ENCODE assay signal across 10 cellular contexts in genomic region chr7:107505997-107506682, GRCh38. TPM values are rescaled to one million over a fixed set of nuclear protein-coding genes. Genes with fewer than 3 reads are reported as not detected.
DNase-seq lines count a peak whose midpoint lies in the region; ATAC-seq and TF ChIP-seq lines count a peak whose summit lies in the region.
"Had no signal": no experiment of that assay in that cellular context is flagged by ENCODE, and none has a peak within 500 bp of the region (broad histone marks: within the 10 kb centered on the region; RNA-seq: fewer than 3 reads in every experiment).

No MANE protein-coding gene starts in this region.

- POLR2A ChIA-PET in PC-3 (lab: Charles Lee; ENCODE audit: unreplicated experiment) = no interaction called here
- POLR2A ChIA-PET in CD8-positive, alpha-beta T cell (lab: Charles Lee) = interaction anchor here (0.8 kb wide), 1 partner anchor 8 kb away, joined by 4 read pairs; no protein-coding TSS in a partner anchor

- H3K9me3 ChIP-seq in left ventricle myocardium inferior (replicated peaks) (no peaks in the 10 kb centered on the region), PC-3 (ENCODE audit: low read length) (no peaks in the 10 kb centered on the region)
- H3K9me3 ChIP-seq in CD8-positive, alpha-beta T cell (ENCODE audit: low read length) = no peaks in the 10 kb centered on the region

- peak; percentile 60 for ATAC-seq in Right ventricle myocardium superior (ENCODE audit: poor library complexity)
- peak; percentile 68 for ATAC-seq in PC-3
- no peak for ATAC-seq in sciatic nerve
- ATAC-seq in CD8-positive, alpha-beta T cell = no peak
- ATAC-seq: SK-N-SH treated with all-trans-retinoic acid at 6 μM for 48 hours had no signal

- H3K36me3 ChIP-seq in left ventricle myocardium inferior (no peaks in the 10 kb centered on the region), PC-3 (ENCODE audit: low read depth, low read length) (no peaks in the 10 kb centered on the region), urinary bladder (ENCODE audit: insufficient read depth) (no peaks in the 10 kb centered on the region)
- no peaks in the 10 kb centered on the region for H3K36me3 ChIP-seq in CD8-positive, alpha-beta T cell (ENCODE audit: insufficient read depth, low read length)

- H3K27me3 ChIP-seq in left ventricle myocardium inferior (ENCODE audit: low read depth) (no peaks in the 10 kb centered on the region), PC-3 (ENCODE audit: low read length) (no peaks in the 10 kb centered on the region)
- H3K27me3 ChIP-seq in CD8-positive, alpha-beta T cell (ENCODE audit: insufficient read depth, low read length) = no peaks in the 10 kb centered on the region

- H3K4me3 Mint-ChIP-seq in CD8-positive, alpha-beta T cell = no peak overlapping the region

- H3K4me1 ChIP-seq in left ventricle myocardium inferior = peaks cover 16% of the 10 kb centered on the region
- peaks cover 24% of the 10 kb centered on the region for H3K4me1 ChIP-seq in PC-3 (ENCODE audit: insufficient read depth, low read length)
- no peaks in the 10 kb centered on the region for H3K4me1 ChIP-seq in urinary bladder (ENCODE audit: insufficient read depth)
- no peaks in the 10 kb centered on the region for H3K4me1 ChIP-seq in CD8-positive, alpha-beta T cell (ENCODE audit: insufficient read depth, low read length)

- H3K4me2 ChIP-seq in PC-3 (ENCODE audit: low read length) = peak overlapping the region; percentile 89

- no peak overlapping the region for H3K27ac ChIP-seq in left ventricle myocardium inferior (replicated peaks)
- H3K27ac ChIP-seq in PC-3 (ENCODE audit: low read length) = peak overlapping the region; percentile 99
- peak overlapping the region; percentile 43 for H3K27ac ChIP-seq in urinary bladder (ENCODE audit: low read depth)
- H3K27ac ChIP-seq in CD8-positive, alpha-beta T cell (ENCODE audit: low read depth, low read length) = no peak overlapping the region

- TF ChIP-seq CTCF in left ventricle myocardium inferior (IDR thresholded peaks at IDR 0.05; ENCODE audit: borderline replicate concordance) = no peak
- no peak for TF ChIP-seq CTCF in PC-3 (conservative IDR thresholded peaks at IDR 0.05; ENCODE audit: low read depth, low read length)
- no peak for TF ChIP-seq CTCF in fibroblast of pulmonary artery (IDR thresholded peaks at IDR 0.05; ENCODE audit: low read length, missing control alignments)
- TF ChIP-seq CTCF in CD8-positive, alpha-beta T cell (IDR thresholded peaks at IDR 0.05) = no peak
- TF ChIP-seq CTCF in GM20000 (IDR thresholded peaks at IDR 0.05; ENCODE audit: extremely low read depth, missing control alignments) = no peak

- H4K20me1 ChIP-seq in PC-3 (ENCODE audit: low read length) = no peaks in the 10 kb centered on the region

- H3F3A ChIP-seq in PC-3 (ENCODE audit: low read length, unreplicated experiment) = no peaks in the 10 kb centered on the region

- intact Hi-C loops in Right ventricle myocardium superior (cut with DNase I) = no loop called here
- intact Hi-C loops in left ventricle myocardium inferior (cut with micrococcal nuclease) = no loop called here
- intact Hi-C loops in PC-3 (cut with micrococcal nuclease) = no loop called here
- intact Hi-C loops in sciatic nerve (cut with DNase I) = no loop called here
- intact Hi-C loops in CD8-positive, alpha-beta T cell (cut with DNase I, micrococcal nuclease) = no loop called here

- no peaks in the 10 kb centered on the region for H3K79me2 ChIP-seq in PC-3 (ENCODE audit: low read length)

- no peak overlapping the region for H3K27ac Mint-ChIP-seq in CD8-positive, alpha-beta T cell

- H3K9me3 Mint-ChIP-seq in CD8-positive, alpha-beta T cell = no peaks in the 10 kb centered on the region

- DNase-seq in Right ventricle myocardium superior = no peak
- DNase-seq in left ventricle myocardium inferior = no peak
- DNase-seq in PC-3 = peak; percentile 87
- peak; percentile 16 for DNase-seq in fibroblast of pulmonary artery (ENCODE audit: low read depth)
- DNase-seq in sciatic nerve (ENCODE audit: low spot score) = no peak
- no peak for DNase-seq in CD8-positive, alpha-beta T cell
- DNase-seq in GM20000 (ENCODE audit: low spot score) = no peak
- DNase-seq: activated gamma-delta T cell had no signal

- 93% methylated on average over 2 of the region's 2 CpGs for WGBS in urinary bladder

- no peaks in the 10 kb centered on the region for H3K9me2 ChIP-seq in PC-3 (replicated peaks; ENCODE audit: low read length)

- H3K9ac ChIP-seq in PC-3 (ENCODE audit: low read length) = peak overlapping the region; percentile 82

- H3K4me3 ChIP-seq in left ventricle myocardium inferior = no peak overlapping the region
- peak overlapping the region; percentile 64 for H3K4me3 ChIP-seq in PC-3 (ENCODE audit: low read length)
- H3K4me3 ChIP-seq in fibroblast of pulmonary artery (replicated peaks; ENCODE audit: low read depth, low read length) = no peak overlapping the region
- H3K4me3 ChIP-seq in urinary bladder (ENCODE audit: low read depth, low read length) = no peak overlapping the region
- no peak overlapping the region for H3K4me3 ChIP-seq in CD8-positive, alpha-beta T cell (ENCODE audit: low read depth, low read length)

- CTCF ChIA-PET in PC-3 (lab: Charles Lee) = interaction anchor here (1.1 kb wide), 1 partner anchor 238 kb away, joined by 4 read pairs; the partner anchor contains the start of gene CBLL1
- CTCF ChIA-PET in CD8-positive, alpha-beta T cell (lab: Charles Lee) = interaction anchor here (0.6 to 1.3 kb wide), 2 partner anchors 10 to 43 kb away, joined by 3 read pairs; no protein-coding TSS in a partner anchor

- H2AFZ ChIP-seq in PC-3 (ENCODE audit: low read length) = no peak overlapping the region

- BruUV-seq in PC-3 (replicated peaks; lab: Mats Ljungman, UMichigan) = TSS peak; percentile 30

- H3K4me1 Mint-ChIP-seq in CD8-positive, alpha-beta T cell (ENCODE audit: low read depth) = peaks cover 17% of the 10 kb centered on the region

- no peaks in the 10 kb centered on the region for H3K27me3 Mint-ChIP-seq in CD8-positive, alpha-beta T cell (ENCODE audit: low read depth)

- H3K36me3 Mint-ChIP-seq in CD8-positive, alpha-beta T cell = peaks cover 28% of the 10 kb centered on the region

RNA-seq across cellular contexts. Expression of gene GPR22, which starts 36.3 kb away (rescaled TPM):
- total RNA-seq in Right ventricle myocardium superior = 36.4 TPM
- total RNA-seq in left ventricle myocardium inferior = 23.0 TPM
- total RNA-seq in PC-3 (2014; rRNA removed) = not detected in 2 replicates
- 2.2 TPM for total RNA-seq in urinary bladder
- 0.10 TPM for polyA plus RNA-seq in urinary bladder
- not detected for total RNA-seq in sciatic nerve
- total RNA-seq in CD8-positive, alpha-beta T cell = not detected

RNA-seq across cellular contexts. Expression of gene COG5, which starts 57.6 kb away (rescaled TPM):
- total RNA-seq in Right ventricle myocardium superior (49.2 TPM), left ventricle myocardium inferior (40.8 TPM), PC-3 (2014; rRNA removed) (46.5 and 51.7 TPM in 2 replicates), urinary bladder (79.4 TPM), sciatic nerve (55.7 TPM)
- polyA plus RNA-seq in urinary bladder = 15.4 TPM
- total RNA-seq in CD8-positive, alpha-beta T cell = 10 to 100 TPM; 45.7 to 46.8 TPM

RNA-seq across cellular contexts. Expression of gene DUS4L, which starts 57.6 kb away (rescaled TPM):
- total RNA-seq in Right ventricle myocardium superior (9.4 TPM), left ventricle myocardium inferior (8.0 TPM), PC-3 (2014; rRNA removed) (10.2 and 12.9 TPM in 2 replicates), urinary bladder (16.8 TPM), sciatic nerve (6.6 TPM)
- 4.8 TPM for polyA plus RNA-seq in urinary bladder
- 10 to 100 TPM; 13.1 to 16.4 TPM for total RNA-seq in CD8-positive, alpha-beta T cell

Comparison
In these comparisons a context has a peak if more than half of its experiments do, and no peak if none do; other contexts are left out.
1. ATAC-seq: peak in Right ventricle myocardium superior (single experiment) and PC-3 (single experiment); none in sciatic nerve (single experiment) and CD8-positive, alpha-beta T cell (single experiment).
2. DNase-seq: peak in PC-3 (single experiment) and fibroblast of pulmonary artery (single experiment); none in Right ventricle myocardium superior (single experiment), left ventricle myocardium inferior (single experiment), sciatic nerve (single experiment), CD8-positive, alpha-beta T cell (0 of 7) and GM20000 (single experiment).
3. H3K27ac ChIP-seq: peak in PC-3 (single experiment) and urinary bladder (single experiment); none in left ventricle myocardium inferior (single experiment) and CD8-positive, alpha-beta T cell (single experiment).